ENCODE assay signal across 14 cellular contexts in genomic region chr3:149579161-149579560, GRCh38.
DNase-seq lines count a peak whose midpoint lies in the region; ATAC-seq, FAIRE-seq and TF ChIP-seq lines count a peak whose summit lies in the region.
"Had no signal": no experiment of that assay in that cellular context is flagged by ENCODE, and none has a peak within 500 bp of the region (broad histone marks: within the 10 kb centered on the region; RNA-seq: fewer than 3 reads in every experiment).

No MANE protein-coding gene starts in this region.

- peak; percentile 34 for DNase-seq in EH (ENCODE audit: low read depth)
- DNase-seq in PC-3, result peak; percentile 34
- DNase-seq in endothelial cell of umbilical vein (ENCODE audit: low read depth, low spot score), result no peak
- no peak for DNase-seq in SW 1271 (lab: John Stamatoyannopoulos, UW)
- DNase-seq in effector memory CD4-positive, alpha-beta T cell, result no peak
- DNase-seq: activated effector memory CD4-positive, alpha-beta T cell treated with Interleukin-2 at 50 U/mL for 16 hours; amniotic stem cell; NCI-H2081; NCI-H69; Peyer's patch; T-cell had no signal

- CTCF ChIA-PET in PC-3 (lab: Charles Lee), result interaction anchor here (1.0 kb wide), 1 partner anchor 79 kb away, joined by 3 read pairs; the partner anchor contains the start of gene WWTR1
- CTCF ChIA-PET in endothelial cell of umbilical vein (lab: Charles Lee), result interaction anchor here (1.0 to 2.4 kb wide), 3 partner anchors 9 to 229 kb away, joined by 3 to 10 read pairs (median 3); no protein-coding TSS in a partner anchor

- H2AFZ ChIP-seq in PC-3 (ENCODE audit: low read length) (no peak overlapping the region), endothelial cell of umbilical vein (ENCODE audit: low read depth, low read length) (no peak overlapping the region)

- POLR2A ChIA-PET in PC-3 (lab: Charles Lee; ENCODE audit: unreplicated experiment) (interaction anchor here (0.6 to 1.2 kb wide), 3 partner anchors 9 to 24 kb away, joined by 3 to 8 read pairs (median 4); no protein-coding TSS in a partner anchor), endothelial cell of umbilical vein (lab: Charles Lee) (interaction anchor here (0.5 kb wide), 1 partner anchor 24 kb away, joined by 4 read pairs; no protein-coding TSS in a partner anchor)

- peaks cover 92% of the 10 kb centered on the region for H3K4me1 ChIP-seq in PC-3 (ENCODE audit: insufficient read depth, low read length)
- H3K4me1 ChIP-seq in endothelial cell of umbilical vein (ENCODE audit: control insufficient read depth, extremely low read depth, insufficient read depth, low read length), result peaks cover 90% of the 10 kb centered on the region
- H3K4me1 ChIP-seq in skeletal muscle satellite cell (ENCODE audit: control insufficient read depth, insufficient read depth, low read length), result peaks cover 97% of the 10 kb centered on the region
- no peaks in the 10 kb centered on the region for H3K4me1 ChIP-seq in effector memory CD4-positive, alpha-beta T cell (ENCODE audit: control insufficient read depth, insufficient read depth, low read length, poor library complexity, severe bottlenecking)

- H3K36me3 ChIP-seq in PC-3 (ENCODE audit: low read depth, low read length), result no peaks in the 10 kb centered on the region
- H3K36me3 ChIP-seq in endothelial cell of umbilical vein (ENCODE audit: control insufficient read depth in 2 of 2, extremely low read depth in 1 of 2, insufficient read depth in 2 of 2, low read length in 2 of 2), result no peaks in the 10 kb centered on the region
- peaks cover 5% of the 10 kb centered on the region for H3K36me3 ChIP-seq in skeletal muscle satellite cell (ENCODE audit: insufficient read depth, low read length)
- no peaks in the 10 kb centered on the region for H3K36me3 ChIP-seq in effector memory CD4-positive, alpha-beta T cell (ENCODE audit: control insufficient read depth, insufficient read depth, low read length)
- H3K36me3 ChIP-seq: Peyer's patch had no signal

- no peak for FAIRE-seq in endothelial cell of umbilical vein (lab: Jason Lieb, UNC)

- H3K27ac ChIP-seq in PC-3 (ENCODE audit: low read length), result peak overlapping the region; percentile 99
- H3K27ac ChIP-seq in endothelial cell of umbilical vein (ENCODE audit: insufficient read depth, low read depth, low read length), result peak overlapping the region; percentile 86
- H3K27ac ChIP-seq in effector memory CD4-positive, alpha-beta T cell (ENCODE audit: insufficient read depth, low read length, poor library complexity, severe bottlenecking), result no peak overlapping the region
- H3K27ac ChIP-seq: Peyer's patch, VCaP had no signal

- peak overlapping the region; percentile 65 for H3K4me2 ChIP-seq in PC-3 (ENCODE audit: low read length)
- H3K4me2 ChIP-seq in endothelial cell of umbilical vein (ENCODE audit: insufficient read depth, low read length), result peak overlapping the region; percentile 23
- peak overlapping the region; percentile 69 for H3K4me2 ChIP-seq in skeletal muscle satellite cell (ENCODE audit: low read length)

- H3K9me2 ChIP-seq in PC-3 (replicated peaks; ENCODE audit: low read length), result no peaks in the 10 kb centered on the region

- H3K9ac ChIP-seq in PC-3 (ENCODE audit: low read length) (peak overlapping the region; percentile 97), endothelial cell of umbilical vein (replicated peaks; ENCODE audit: extremely low read depth, insufficient read depth, low read length) (peak overlapping the region; percentile 27), skeletal muscle satellite cell (ENCODE audit: low read depth, low read length) (peak overlapping the region; percentile 69)

- dilution Hi-C loops in endothelial cell of umbilical vein (cut with MboI; ENCODE audit: extremely low pct_ligation_motif_present, low sequenced_read_pairs), result no loop called here

- H3K4me3 ChIP-seq in PC-3 (ENCODE audit: low read length) (peak overlapping the region; percentile 20; the same call in 1 of the 2 replicates), endothelial cell of umbilical vein (replicated peaks in 1 of 3; ENCODE audit: insufficient read depth in 1 of 3, low read depth in 1 of 3, low read length in 3 of 3) (no peak overlapping the region), skeletal muscle satellite cell (ENCODE audit: low read length) (no peak overlapping the region)
- no peak overlapping the region for H3K4me3 ChIP-seq in effector memory CD4-positive, alpha-beta T cell (ENCODE audit: insufficient read depth, low read depth, low read length, poor library complexity, severe bottlenecking)
- H3K4me3 ChIP-seq: Peyer's patch had no signal

- no peak for ATAC-seq in PC-3
- ATAC-seq in GM21526 (IDR thresholded peaks at IDR 0.05; ENCODE audit: low FRiP score, unreplicated experiment), result no peak
- ATAC-seq: T-cell had no signal

- no peaks in the 10 kb centered on the region for H3K9me1 ChIP-seq in endothelial cell of umbilical vein (replicated peaks; ENCODE audit: control insufficient read depth, extremely low read depth, insufficient read depth, low read length)

- H3F3A ChIP-seq in PC-3 (ENCODE audit: low read length, unreplicated experiment), result peaks cover 18% of the 10 kb centered on the region

- no peaks in the 10 kb centered on the region for H4K20me1 ChIP-seq in PC-3 (ENCODE audit: low read length)
- H4K20me1 ChIP-seq in endothelial cell of umbilical vein (replicated peaks; ENCODE audit: control insufficient read depth, extremely low read depth, insufficient read depth, low read length), result no peaks in the 10 kb centered on the region

- intact Hi-C loops in PC-3 (cut with micrococcal nuclease), result loop anchor here (5.0 kb wide), 1 partner anchor 202 kb away; the partner anchor contains the start of gene TM4SF1
- intact Hi-C loops in endothelial cell of umbilical vein (cut with micrococcal nuclease), result loop anchor here (1.0 kb wide), 1 partner anchor 21 kb away; no protein-coding TSS in a partner anchor

- H3K79me2 ChIP-seq in PC-3 (ENCODE audit: low read length) (peaks cover 53% of the 10 kb centered on the region), endothelial cell of umbilical vein (ENCODE audit: control insufficient read depth, insufficient read depth, low read length) (peaks cover 82% of the 10 kb centered on the region)

- BruUV-seq in PC-3 (replicated peaks; lab: Mats Ljungman, UMichigan) (no TSS peak), endothelial cell of umbilical vein (replicated peaks; lab: Mats Ljungman, UMichigan) (no TSS peak)

- H3K27me3 ChIP-seq in PC-3 (ENCODE audit: low read length) (no peaks in the 10 kb centered on the region), endothelial cell of umbilical vein (ENCODE audit: control insufficient read depth in 2 of 2, insufficient read depth in 2 of 2, low read length in 2 of 2) (no peaks in the 10 kb centered on the region), skeletal muscle satellite cell (ENCODE audit: control insufficient read depth, insufficient read depth, low read length) (no peaks in the 10 kb centered on the region)
- H3K27me3 ChIP-seq in effector memory CD4-positive, alpha-beta T cell (replicated peaks; ENCODE audit: control insufficient read depth, insufficient read depth, low read length, poor library complexity, severe bottlenecking), result no peaks in the 10 kb centered on the region
- H3K27me3 ChIP-seq: Peyer's patch had no signal

- no peaks in the 10 kb centered on the region for H3K9me3 ChIP-seq in PC-3 (ENCODE audit: low read length)
- H3K9me3 ChIP-seq in endothelial cell of umbilical vein (replicated peaks; ENCODE audit: control insufficient read depth, insufficient read depth, low read length), result no peaks in the 10 kb centered on the region
- no peaks in the 10 kb centered on the region for H3K9me3 ChIP-seq in skeletal muscle satellite cell (replicated peaks; ENCODE audit: low read length)
- no peaks in the 10 kb centered on the region for H3K9me3 ChIP-seq in effector memory CD4-positive, alpha-beta T cell (ENCODE audit: control insufficient read depth, low read length)
- H3K9me3 ChIP-seq: Peyer's patch had no signal

- no peak for TF ChIP-seq POLR2A in endothelial cell of umbilical vein (IDR thresholded peaks at IDR 0.05; ENCODE audit: low read depth, low read length)

- TF ChIP-seq CTCF in PC-3 (conservative IDR thresholded peaks at IDR 0.05; ENCODE audit: low read depth, low read length), result no peak
- TF ChIP-seq CTCF in endothelial cell of umbilical vein (IDR thresholded peaks at IDR 0.05; ENCODE audit: extremely low read depth in 1 of 2, insufficient read depth in 1 of 2, low read depth in 1 of 2, low read length in 2 of 2), result no peak

TF ChIP-seq in endothelial cell of umbilical vein, 7 proteins besides CTCF, POLR2A, EP300 and RAD21:
- TF ChIP-seq POLR2AphosphoS5 (IDR thresholded peaks at IDR 0.05; ENCODE audit: insufficient read depth, low read depth, low read length) (no peak), GATA2 (IDR thresholded peaks at IDR 0.05; ENCODE audit: insufficient read depth, insufficient read length, low read depth, low read length) (no peak), MYC (IDR thresholded peaks at IDR 0.05; ENCODE audit: low read depth, low read length) (no peak), MAX (IDR thresholded peaks at IDR 0.05; ENCODE audit: insufficient read depth, insufficient read length) (no peak), FOS (IDR thresholded peaks at IDR 0.05; ENCODE audit: borderline replicate concordance, insufficient read depth, low read length) (no peak), EZH2 (IDR thresholded peaks at IDR 0.05; ENCODE audit: borderline replicate concordance, low read depth, low read length, severe bottlenecking) (no peak)

Comparison
In these comparisons a context has a peak if more than half of its experiments do, and no peak if none do; other contexts are left out.
1. DNase-seq: peak in EH (single experiment) and PC-3 (single experiment); none in endothelial cell of umbilical vein (single experiment), SW 1271 (0 of 2) and effector memory CD4-positive, alpha-beta T cell (0 of 3).
2. H3K9ac ChIP-seq: peak in every context shown above with its lines; median percentile 97 in PC-3; 69 in skeletal muscle satellite cell; 27 in endothelial cell of umbilical vein.
3. Peak in every context shown above with its lines, with median percentiles within 50 percentile points of each other: H3K4me2 ChIP-seq.